16 cellular contexts compared by ENCODE assay signal in genomic region chr9:110880123-110880522, GRCh38.
DNase-seq lines count a peak whose midpoint lies in the region; ATAC-seq, FAIRE-seq and TF ChIP-seq lines count a peak whose summit lies in the region.
"Had no signal": no experiment of that assay in that cellular context is flagged by ENCODE, and none has a peak within 500 bp of the region (broad histone marks: within the 10 kb centered on the region; RNA-seq: fewer than 3 reads in every experiment).

No MANE protein-coding gene starts in this region.

- H4K91ac ChIP-seq in H1 (replicated peaks; ENCODE audit: insufficient read length, low read length): no peak overlapping the region

- no peak for TF ChIP-seq EP300 in H1 (IDR thresholded peaks at IDR 0.05; ENCODE audit: borderline replicate concordance in 1 of 2, low read depth in 2 of 2, low read length in 2 of 2)
- no peak for TF ChIP-seq EP300 in esophagus muscularis mucosa (IDR thresholded peaks at IDR 0.05)

- no peak overlapping the region for H3K18ac ChIP-seq in H1 (ENCODE audit: extremely low read depth, low read length)

- H2AFZ ChIP-seq in H1 (ENCODE audit: low read length): peak overlapping the region; percentile 73; the same call in 1 of the 2 replicates

- no peak overlapping the region for H3K4ac ChIP-seq in H1 (replicated peaks; ENCODE audit: insufficient read length, low read depth, low read length)

- intact Hi-C loops in esophagus muscularis mucosa (cut with DNase I): no loop called here

- H3K4me3 ChIP-seq in H1 (ENCODE audit: extremely low read depth in 1 of 4, insufficient read depth in 2 of 4, low read depth in 3 of 4, low read length in 4 of 4) (no peak overlapping the region), esophagus muscularis mucosa (no peak overlapping the region)
- H3K4me3 ChIP-seq: HAP-1, mucosa of descending colon, suprapubic skin had no signal

- no peaks in the 10 kb centered on the region for H3K23me2 ChIP-seq in H1 (ENCODE audit: low read depth, low read length)

- no peak overlapping the region for H2BK15ac ChIP-seq in H1 (ENCODE audit: low read length)

- H3K9me3 ChIP-seq in H1 (ENCODE audit: insufficient read depth in 2 of 2, low read depth in 1 of 2, low read length in 1 of 2) (no peaks in the 10 kb centered on the region), esophagus muscularis mucosa (no peaks in the 10 kb centered on the region)
- H3K9me3 ChIP-seq: HAP-1, mucosa of descending colon, suprapubic skin had no signal

- ATAC-seq in HG02571 (IDR thresholded peaks at IDR 0.05; ENCODE audit: unreplicated experiment): no peak
- ATAC-seq: mucosa of descending colon had no signal

- TF ChIP-seq RAD21 in H1 (IDR thresholded peaks at IDR 0.05 in 1 of 2, conservative IDR thresholded peaks at IDR 0.05 in 1 of 2; ENCODE audit: low read depth in 2 of 2, low read length in 2 of 2): no peak

- peaks cover 9% of the 10 kb centered on the region for H3K9me3 Mint-ChIP-seq in neural crest cell
- H3K9me3 Mint-ChIP-seq: activated B cell treated with CpG ODN at 0.5 μM for 24 hours had no signal

- DNase-seq in DMS 273 treated with DMSO at 0.1 percent for 48 hours (lab: John Stamatoyannopoulos, UW): peak; percentile 93
- peak; percentile 87 for DNase-seq in LHCN-M2 (ENCODE audit: low read depth)
- no peak for DNase-seq in H1 (ENCODE audit: low read depth in 1 of 2, low spot score in 2 of 2)
- DNase-seq in neural crest cell (ENCODE audit: low read depth, low spot score): no peak
- no peak for DNase-seq in NCI-H2081 treated with DMSO at 0.1 percent for 48 hours (lab: John Stamatoyannopoulos, UW)
- no peak for DNase-seq in RCC 7860 (ENCODE audit: low spot score)
- no peak for DNase-seq in esophagus muscularis mucosa (ENCODE audit: extremely low spot score)
- DNase-seq: activated B cell treated with CpG ODN at 0.5 μM for 24 hours; activated T-cell treated with anti-CD3 and anti-CD28 coated beads, Interleukin-2, amount 50 U/mL, for 1 hour; anterior cingulate cortex; mucosa of descending colon; NCI-H1092 treated with DMSO at 0.1 percent for 48 hours; NCI-H774 had no signal

- H3K4me3 Mint-ChIP-seq in neural crest cell: no peak overlapping the region
- H3K4me3 Mint-ChIP-seq: activated B cell treated with CpG ODN at 0.5 μM for 24 hours had no signal

- TF ChIP-seq CTCF in H1 (IDR thresholded peaks at IDR 0.05; ENCODE audit: control extremely low read depth in 1 of 3, insufficient read depth in 1 of 3, low read depth in 1 of 3, low read length in 3 of 3): no peak
- no peak for TF ChIP-seq CTCF in neural crest cell (conservative IDR thresholded peaks at IDR 0.05)
- TF ChIP-seq CTCF in esophagus muscularis mucosa (IDR thresholded peaks at IDR 0.05): no peak

- peaks cover 9% of the 10 kb centered on the region for H3K36me3 Mint-ChIP-seq in neural crest cell (ENCODE audit: low read depth)

- WGBS in H1 (ENCODE audit: extremely low coverage in 1 of 2, insufficient coverage in 1 of 2, insufficient read length in 1 of 2, insufficient replicate concordance in 2 of 2, low coverage in 1 of 2, low lambda C conversion rate in 2 of 2, missing lambda C conversion rate in 1 of 2), 2 experiments: 73% methylated on average over 3 of the region's 3 CpGs; no CpG with 5 or more reads in 1 of the 2 experiments
- 53% methylated on average over 3 of the region's 3 CpGs for WGBS in esophagus muscularis mucosa

- no peaks in the 10 kb centered on the region for H4K20me1 ChIP-seq in H1 (replicated peaks in 1 of 2; ENCODE audit: control insufficient read depth in 1 of 2, insufficient read depth in 2 of 2, low read length in 2 of 2)

- H4K5ac ChIP-seq in H1 (ENCODE audit: insufficient read length, low read depth, low read length): no peak overlapping the region

- no peak overlapping the region for H2BK12ac ChIP-seq in H1 (ENCODE audit: low read depth, low read length)

- no peak overlapping the region for H3K4me2 ChIP-seq in H1 (ENCODE audit: insufficient read depth in 1 of 2, low read depth in 2 of 2, low read length in 2 of 2)

- POLR2A ChIA-PET in H1 (lab: Charles Lee; ENCODE audit: partially characterized antibody): no interaction called here

- H3K4me1 Mint-ChIP-seq in neural crest cell: peaks cover 22% of the 10 kb centered on the region
- H3K4me1 Mint-ChIP-seq: activated B cell treated with CpG ODN at 0.5 μM for 24 hours had no signal

- no peak overlapping the region for H2BK5ac ChIP-seq in H1 (ENCODE audit: low read depth, low read length)

- TF ChIP-seq POLR2A in H1 (IDR thresholded peaks at IDR 0.05; ENCODE audit: control extremely low read depth in 1 of 2, low read depth in 2 of 2, low read length in 2 of 2): no peak
- TF ChIP-seq POLR2A in esophagus muscularis mucosa (IDR thresholded peaks at IDR 0.05; ENCODE audit: low read depth): no peak

- H3K4me1 ChIP-seq in H1 (replicated peaks in 1 of 4; ENCODE audit: control insufficient read depth in 3 of 4, insufficient read depth in 4 of 4, low read length in 3 of 4) (peaks cover 0 to 4% (median 0%) of the 10 kb centered on the region in 4 experiments; a peak in 1 of 7 replicates), esophagus muscularis mucosa (peaks cover 0 to 8% (median 2%) of the 10 kb centered on the region in 4 donors)
- H3K4me1 ChIP-seq: HAP-1, suprapubic skin had no signal

- H3K79me2 ChIP-seq in H1 (ENCODE audit: control insufficient read depth in 1 of 2, insufficient read depth in 2 of 2, low read length in 2 of 2): no peaks in the 10 kb centered on the region

- no peak overlapping the region for H3K56ac ChIP-seq in H1 (replicated peaks; ENCODE audit: insufficient read length, low read depth, low read length)

- H3K27me3 ChIP-seq in H1 (replicated peaks in 1 of 4; ENCODE audit: control insufficient read depth in 3 of 4, extremely low read depth in 1 of 4, insufficient read depth in 3 of 4, low read length in 3 of 4) (no peaks in the 10 kb centered on the region), esophagus muscularis mucosa (no peaks in the 10 kb centered on the region)
- H3K27me3 ChIP-seq: suprapubic skin had no signal

- H2BK20ac ChIP-seq in H1 (ENCODE audit: low read length): no peak overlapping the region

- no peak overlapping the region for H3K14ac ChIP-seq in H1 (ENCODE audit: insufficient read length)

- H4K8ac ChIP-seq in H1 (ENCODE audit: extremely low read depth, insufficient read depth, low read length): no peak overlapping the region

- H3K79me1 ChIP-seq in H1 (ENCODE audit: low read depth, low read length): no peaks in the 10 kb centered on the region

- FAIRE-seq in H1 (lab: Jason Lieb, UNC): no peak
- no peak for FAIRE-seq in RCC 7860 (lab: Jason Lieb, UNC)

- H3K27me3 Mint-ChIP-seq in neural crest cell (ENCODE audit: low read depth): no peaks in the 10 kb centered on the region

- H3K27ac ChIP-seq in H1 (ENCODE audit: low read depth, low read length): no peak overlapping the region
- peak overlapping the region in 2 of 4 donors; percentile 15 to 29 for H3K27ac ChIP-seq in esophagus muscularis mucosa (replicated peaks in 1 of 4)
- H3K27ac ChIP-seq: suprapubic skin had no signal

- H3K23ac ChIP-seq in H1 (ENCODE audit: insufficient read length): no peak overlapping the region

- H3K36me3 ChIP-seq in H1 (ENCODE audit: control insufficient read depth in 2 of 4, insufficient read depth in 4 of 4, low read length in 3 of 4) (no peaks in the 10 kb centered on the region), esophagus muscularis mucosa (no peaks in the 10 kb centered on the region)
- H3K36me3 ChIP-seq: HAP-1 had no signal

- no peak overlapping the region for H2BK120ac ChIP-seq in H1 (replicated peaks; ENCODE audit: low read depth, low read length)

- H3K9ac ChIP-seq in H1 (replicated peaks in 1 of 4; ENCODE audit: extremely low read depth in 1 of 4, low read depth in 3 of 4, low read length in 3 of 4): no peak overlapping the region

- peak overlapping the region; percentile 38 for H3K27ac Mint-ChIP-seq in neural crest cell (ENCODE audit: unreplicated experiment)
- H3K27ac Mint-ChIP-seq: activated B cell treated with CpG ODN at 0.5 μM for 24 hours had no signal

- CTCF ChIA-PET in H1 (lab: Charles Lee; ENCODE audit: partially characterized antibody): no interaction called here

- no peak overlapping the region for H2AK5ac ChIP-seq in H1 (ENCODE audit: low read depth, low read length)

TF ChIP-seq in H1, 55 proteins besides CTCF, POLR2A, EP300 and RAD21:
- no peak for TF ChIP-seq JUN (IDR thresholded peaks at IDR 0.05; ENCODE audit: low read depth, low read length)
- TF ChIP-seq SIRT6 (IDR thresholded peaks at IDR 0.05; ENCODE audit: low read length): no peak
- TF ChIP-seq TEAD4 (IDR thresholded peaks at IDR 0.05; ENCODE audit: low read depth, low read length): peak; percentile 82
- TF ChIP-seq TCF12 (IDR thresholded peaks at IDR 0.05; ENCODE audit: low read depth, low read length): 0 out of 2 replicates have a peak, but pooled peaks have one; percentile 46
- no peak for TF ChIP-seq RBBP5 (IDR thresholded peaks at IDR 0.05; ENCODE audit: borderline replicate concordance, low read depth, low read length)
TF ChIP-seq in H1: peak in this region for 2.

Comparison
In these comparisons a context has a peak if more than half of its experiments do, and no peak if none do; other contexts are left out.
1. DNase-seq: peak in DMS 273 treated with DMSO at 0.1 percent for 48 hours (single experiment) and LHCN-M2 (single experiment); none in H1 (0 of 2), neural crest cell (single experiment), NCI-H2081 treated with DMSO at 0.1 percent for 48 hours (single experiment), RCC 7860 (single experiment) and esophagus muscularis mucosa (single experiment).